In genomic region chr13:93740334-93740733, GRCh38 we compare ENCODE assay signal across 13 cellular contexts.
"Had no signal": no experiment of that assay in that cellular context is flagged by ENCODE, and none has a peak within 500 bp of the region (broad histone marks: within the 10 kb centered on the region; RNA-seq: fewer than 3 reads in every experiment).

No MANE protein-coding gene starts in this region.

- H3K4me1 ChIP-seq: pancreas, right atrium auricular region, transverse colon had no signal

- ATAC-seq: pancreas; stimulated activated naive CD8-positive, alpha-beta T cell treated with anti-CD3 and anti-CD28 coated beads, Interleukin-15, Interleukin-2, amounts not matched to agents 100 U/mL and 50 U/mL, for 24 hours had no signal

- H3K27me3 ChIP-seq: dorsolateral prefrontal cortex, pancreas, right atrium auricular region, transverse colon had no signal

- H3K36me3 Mint-ChIP-seq: activated naive CD4-positive, alpha-beta T cell treated with anti-CD3 and anti-CD28 coated beads, Interleukin-2, amount 10 ng/mL, durations not matched to agents 7 days and 5 days had no signal

- H3K9me3 ChIP-seq: pancreas, right atrium auricular region, transverse colon had no signal

- H3K36me3 ChIP-seq: pancreas, right atrium auricular region, transverse colon had no signal

- DNase-seq: activated CD4-positive, alpha-beta memory T cell treated with anti-CD3 and anti-CD28 coated beads, Interleukin-2, amount 10 ng/mL, durations not matched to agents 7 days and 5 days; activated naive CD4-positive, alpha-beta T cell treated with anti-CD3 and anti-CD28 coated beads, Interleukin-2, amount 10 ng/mL, durations not matched to agents 7 days and 5 days; activated T-cell treated with anti-CD3 and anti-CD28 coated beads, Interleukin-2, amount 50 U/mL, for 24 hours; dorsolateral prefrontal cortex; endodermal cell; erythroblast; mammary epithelial cell; naive B cell; pancreas; small intestine; stimulated activated naive CD8-positive, alpha-beta T cell treated with anti-CD3 and anti-CD28 coated beads, Interleukin-15, Interleukin-2, amounts not matched to agents 100 U/mL and 50 U/mL, for 24 hours; transverse colon had no signal

- H3K9me3 Mint-ChIP-seq: activated CD4-positive, alpha-beta memory T cell treated with anti-CD3 and anti-CD28 coated beads, Interleukin-2, amount 10 ng/mL, durations not matched to agents 7 days and 5 days; activated naive CD4-positive, alpha-beta T cell treated with anti-CD3 and anti-CD28 coated beads, Interleukin-2, amount 10 ng/mL, durations not matched to agents 7 days and 5 days; activated T-cell treated with anti-CD3 and anti-CD28 coated beads, Interleukin-2, amount 50 U/mL, for 24 hours; endodermal cell had no signal

- H3K4me3 ChIP-seq: dorsolateral prefrontal cortex, pancreas, right atrium auricular region, transverse colon had no signal

- H3K27ac ChIP-seq: dorsolateral prefrontal cortex, pancreas, right atrium auricular region, transverse colon had no signal

- H3K4me3 Mint-ChIP-seq: activated CD4-positive, alpha-beta memory T cell treated with anti-CD3 and anti-CD28 coated beads, Interleukin-2, amount 10 ng/mL, durations not matched to agents 7 days and 5 days; activated naive CD4-positive, alpha-beta T cell treated with anti-CD3 and anti-CD28 coated beads, Interleukin-2, amount 10 ng/mL, durations not matched to agents 7 days and 5 days; activated T-cell treated with anti-CD3 and anti-CD28 coated beads, Interleukin-2, amount 50 U/mL, for 24 hours; endodermal cell; naive B cell had no signal

- H3K4me1 Mint-ChIP-seq: activated CD4-positive, alpha-beta memory T cell treated with anti-CD3 and anti-CD28 coated beads, Interleukin-2, amount 10 ng/mL, durations not matched to agents 7 days and 5 days; activated naive CD4-positive, alpha-beta T cell treated with anti-CD3 and anti-CD28 coated beads, Interleukin-2, amount 10 ng/mL, durations not matched to agents 7 days and 5 days; naive B cell had no signal

- H3K27me3 Mint-ChIP-seq: activated naive CD4-positive, alpha-beta T cell treated with anti-CD3 and anti-CD28 coated beads, Interleukin-2, amount 10 ng/mL, durations not matched to agents 7 days and 5 days; naive B cell had no signal

- H3K27ac Mint-ChIP-seq: activated CD4-positive, alpha-beta memory T cell treated with anti-CD3 and anti-CD28 coated beads, Interleukin-2, amount 10 ng/mL, durations not matched to agents 7 days and 5 days; activated naive CD4-positive, alpha-beta T cell treated with anti-CD3 and anti-CD28 coated beads, Interleukin-2, amount 10 ng/mL, durations not matched to agents 7 days and 5 days; activated T-cell treated with anti-CD3 and anti-CD28 coated beads, Interleukin-2, amount 50 U/mL, for 24 hours; endodermal cell; naive B cell had no signal
